In genomic region chr9:78406933-78407332, GRCh38 we compare ENCODE assay signal across 1 cellular context.
TF ChIP-seq lines count a peak whose summit lies in the region.

No MANE protein-coding gene starts in this region.

TF ChIP-seq in HepG2, 621 proteins besides CTCF, POLR2A, EP300 and RAD21 (continued from another document and continues in another):
- TF ChIP-seq ZBTB40 (IDR thresholded peaks at IDR 0.05) (no peak), ZBTB40 (CRISPR knock-in tag; IDR thresholded peaks at IDR 0.05) (no peak), ATAD3A (CRISPR knock-in tag; IDR thresholded peaks at IDR 0.05) (no peak), TCF12 (IDR thresholded peaks at IDR 0.05) (no peak), TCF12 (CRISPR knock-in tag; IDR thresholded peaks at IDR 0.05) (no peak), ZNF564 (CRISPR knock-in tag; IDR thresholded peaks at IDR 0.05) (no peak), MZF1 (CRISPR knock-in tag; IDR thresholded peaks at IDR 0.05; ENCODE audit: borderline replicate concordance) (no peak), SMAD9 (CRISPR knock-in tag; IDR thresholded peaks at IDR 0.05) (no peak), IKZF4 (CRISPR knock-in tag; IDR thresholded peaks at IDR 0.05; ENCODE audit: borderline replicate concordance, low read depth, not compliant biosample characterization) (no peak), FOXK2 (IDR thresholded peaks at IDR 0.05) (no peak), GATAD2A (CRISPR knock-in tag; IDR thresholded peaks at IDR 0.05) (peak; percentile 87), NR1H2 (CRISPR knock-in tag; IDR thresholded peaks at IDR 0.05; ENCODE audit: borderline replicate concordance, low read depth) (no peak), THAP8 (CRISPR knock-in tag; IDR thresholded peaks at IDR 0.05; ENCODE audit: borderline replicate concordance) (no peak), ZNF841 (CRISPR knock-in tag; IDR thresholded peaks at IDR 0.05; ENCODE audit: borderline replicate concordance) (no peak), KDM3A (CRISPR knock-in tag; IDR thresholded peaks at IDR 0.05; ENCODE audit: low read depth) (no peak), ERF (CRISPR knock-in tag; IDR thresholded peaks at IDR 0.05) (no peak), CAMTA2 (CRISPR knock-in tag; IDR thresholded peaks at IDR 0.05; ENCODE audit: borderline replicate concordance) (no peak), ZNF432 (CRISPR knock-in tag; IDR thresholded peaks at IDR 0.05; ENCODE audit: borderline replicate concordance) (no peak), ZNF710 (CRISPR knock-in tag; IDR thresholded peaks at IDR 0.05; ENCODE audit: borderline replicate concordance) (no peak), ZBTB26 (CRISPR knock-in tag; IDR thresholded peaks at IDR 0.05; ENCODE audit: borderline replicate concordance) (no peak), RFXAP (CRISPR knock-in tag; IDR thresholded peaks at IDR 0.05; ENCODE audit: borderline replicate concordance) (no peak), KAT7 (CRISPR knock-in tag; IDR thresholded peaks at IDR 0.05; ENCODE audit: borderline replicate concordance) (no peak), ZNF660 (CRISPR knock-in tag; IDR thresholded peaks at IDR 0.05; ENCODE audit: borderline replicate concordance, low read depth) (no peak), DDIT3 (CRISPR knock-in tag; IDR thresholded peaks at IDR 0.05) (no peak), ZNF275 (CRISPR knock-in tag; IDR thresholded peaks at IDR 0.05; ENCODE audit: borderline replicate concordance) (no peak), THAP9 (CRISPR knock-in tag; IDR thresholded peaks at IDR 0.05; ENCODE audit: borderline replicate concordance) (no peak), ZNF326 (CRISPR knock-in tag; IDR thresholded peaks at IDR 0.05; ENCODE audit: borderline replicate concordance) (no peak), SIN3B (IDR thresholded peaks at IDR 0.05; ENCODE audit: low read length) (no peak), GMEB1 (CRISPR knock-in tag; IDR thresholded peaks at IDR 0.05; ENCODE audit: borderline replicate concordance) (no peak; the same call in 1 of the 2 replicates), AFF4 (CRISPR knock-in tag; IDR thresholded peaks at IDR 0.05) (no peak), SRY (CRISPR knock-in tag; IDR thresholded peaks at IDR 0.05) (no peak), RXRA (CRISPR knock-in tag; IDR thresholded peaks at IDR 0.05) (peak; percentile 91; the same call in 1 of the 2 replicates), SMYD3 (CRISPR knock-in tag; IDR thresholded peaks at IDR 0.05) (no peak), PHF8 (CRISPR knock-in tag; IDR thresholded peaks at IDR 0.05) (no peak), ZNF75D (CRISPR knock-in tag; IDR thresholded peaks at IDR 0.05; ENCODE audit: borderline replicate concordance) (no peak), JDP2 (CRISPR knock-in tag; IDR thresholded peaks at IDR 0.05; ENCODE audit: borderline replicate concordance) (no peak)
